ENCODE assay signal across 18 cellular contexts in genomic region chr20:32649697-32650471, GRCh38. TPM values are rescaled to one million over a fixed set of nuclear protein-coding genes. Genes with fewer than 3 reads are reported as not detected.
"Had no signal": no experiment of that assay in that cellular context is flagged by ENCODE, and none has a peak within 500 bp of the region (broad histone marks: within the 10 kb centered on the region; RNA-seq: fewer than 3 reads in every experiment).

No MANE protein-coding gene starts in this region.

- ATAC-seq: stimulated activated effector memory CD8-positive, alpha-beta T cell treated with anti-CD3 and anti-CD28 coated beads, Interleukin-12 subunit alpha, Interleukin-12 subunit beta, amount 100 ng/mL, for 72 hours had no signal

- H3K4me3 ChIP-seq: lung, transverse colon had no signal

- H3K27ac Mint-ChIP-seq: activated naive CD4-positive, alpha-beta T cell treated with anti-CD3 and anti-CD28 coated beads, Interleukin-2, amount 50 U/mL, for 72 hours; dendritic cell treated with granulocyte-macrophage colony-stimulating factor and Interleukin-4, amounts not matched to agents 40 ng/mL and 50 ng/mL, for 4 days; naive B cell; stimulated activated effector memory CD8-positive, alpha-beta T cell treated with anti-CD3 and anti-CD28 coated beads, Interleukin-12 subunit alpha, Interleukin-12 subunit beta, amount 100 ng/mL, for 72 hours; T-helper 2 cell treated with Interferon-gamma antibody and Interleukin-4, amounts not matched to agents 5 μg/mL and 100 μg/mL, for 36 hours had no signal

- DNase-seq: activated CD4-positive, alpha-beta T cell treated with anti-CD3 and anti-CD28 coated beads, Interleukin-2, amount 50 U/mL, for 1 hour; activated CD4-positive, CD25-positive, alpha-beta regulatory T cell; activated effector memory CD4-positive, alpha-beta T cell treated with Interleukin-2 at 50 U/mL for 16 hours; activated T-cell treated with anti-CD3 and anti-CD28 coated beads, Interleukin-2, amount 50 U/mL, for 1 hour; amniotic stem cell; naive B cell; SW 1271; transverse colon had no signal

- H3K36me3 Mint-ChIP-seq: brain; naive B cell; stimulated activated effector memory CD8-positive, alpha-beta T cell treated with anti-CD3 and anti-CD28 coated beads, Interleukin-12 subunit alpha, Interleukin-12 subunit beta, amount 100 ng/mL, for 72 hours had no signal

- H3K27me3 ChIP-seq: transverse colon had no signal

- H3K9me3 Mint-ChIP-seq: activated naive CD4-positive, alpha-beta T cell treated with anti-CD3 and anti-CD28 coated beads, Interleukin-2, amount 50 U/mL, for 72 hours; central memory CD8-positive, alpha-beta T cell; dendritic cell treated with granulocyte-macrophage colony-stimulating factor and Interleukin-4, amounts not matched to agents 40 ng/mL and 50 ng/mL, for 4 days; naive B cell; stimulated activated effector memory CD8-positive, alpha-beta T cell treated with anti-CD3 and anti-CD28 coated beads, Interleukin-12 subunit alpha, Interleukin-12 subunit beta, amount 100 ng/mL, for 72 hours; T-helper 2 cell treated with Interferon-gamma antibody and Interleukin-4, amounts not matched to agents 5 μg/mL and 100 μg/mL, for 36 hours had no signal

- H3K27me3 Mint-ChIP-seq: central memory CD8-positive, alpha-beta T cell had no signal

- H3K27ac ChIP-seq: neutrophil, transverse colon had no signal

- H3K9me3 ChIP-seq: neutrophil, transverse colon had no signal

- H3K4me3 Mint-ChIP-seq: brain; central memory CD8-positive, alpha-beta T cell; dendritic cell treated with granulocyte-macrophage colony-stimulating factor and Interleukin-4, amounts not matched to agents 40 ng/mL and 50 ng/mL, for 4 days; naive B cell; stimulated activated effector memory CD8-positive, alpha-beta T cell treated with anti-CD3 and anti-CD28 coated beads, Interleukin-12 subunit alpha, Interleukin-12 subunit beta, amount 100 ng/mL, for 72 hours; T-helper 2 cell treated with Interferon-gamma antibody and Interleukin-4, amounts not matched to agents 5 μg/mL and 100 μg/mL, for 36 hours had no signal

- H3K36me3 ChIP-seq: neutrophil, transverse colon had no signal

RNA-seq across cellular contexts. Expression of gene C20orf203, which starts 23.9 kb away (rescaled TPM):
- total RNA-seq: activated CD8-positive, alpha-beta memory T cell treated with anti-CD3 and anti-CD28 coated beads for 36 hours; glomerular endothelial cell had no signal
